ENCODE assay signal across 8 cellular contexts in the genomic region with DNA sequence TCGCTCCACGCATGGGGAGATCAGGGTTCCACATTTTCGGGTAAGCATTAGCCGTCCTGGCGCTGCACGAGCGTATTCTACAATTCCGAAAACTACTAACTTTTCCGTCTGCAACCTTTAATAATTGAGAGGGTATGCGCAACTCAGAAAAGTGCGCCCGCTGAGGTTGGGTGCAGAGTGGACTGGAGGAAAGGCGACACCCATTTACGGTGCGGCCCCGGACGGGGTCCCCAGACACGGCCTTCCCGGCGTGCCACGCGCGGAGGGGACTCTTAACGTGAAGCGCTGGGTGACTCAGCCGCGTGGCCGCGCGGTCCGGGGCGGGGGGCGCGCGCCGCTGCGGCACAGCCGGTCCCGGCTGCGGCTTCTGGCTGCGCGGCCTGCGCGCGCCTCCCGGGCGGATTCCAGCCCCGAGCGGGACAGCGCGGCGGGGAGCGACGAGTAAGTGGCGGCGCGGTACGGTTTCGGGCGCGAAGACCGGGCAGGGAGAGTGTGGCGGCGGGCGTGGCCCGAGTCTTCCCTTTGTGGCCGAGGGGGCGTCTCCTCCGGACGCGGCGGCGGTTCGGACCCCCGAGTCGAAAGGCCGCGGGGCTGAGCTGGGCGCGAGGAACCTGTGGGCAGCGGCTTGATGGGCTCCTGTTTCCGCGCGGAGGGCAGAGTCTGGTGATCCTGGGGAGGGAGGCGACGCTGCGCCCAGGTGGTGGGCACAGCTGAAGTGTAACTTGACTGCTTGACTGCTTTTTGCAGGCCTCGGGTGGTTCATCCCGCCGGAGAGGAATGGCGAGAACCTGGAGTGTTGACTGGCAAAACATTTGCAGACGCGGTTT. TPM values are rescaled to one million over a fixed set of nuclear protein-coding genes. Genes with fewer than 3 reads are reported as not detected.
DNase-seq lines count a peak whose midpoint lies in the region; ATAC-seq and TF ChIP-seq lines count a peak whose summit lies in the region.

KCTD20 (plus strand) TSS at position 330 of the 827 bp plus-strand sequence. CDS start 27,098 bp downstream, outside the sequence.
A gene with protein sequence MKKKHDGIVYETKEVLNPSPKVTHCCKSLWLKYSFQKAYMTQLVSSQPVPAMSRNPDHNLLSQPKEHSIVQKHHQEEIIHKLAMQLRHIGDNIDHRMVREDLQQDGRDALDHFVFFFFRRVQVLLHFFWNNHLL (minus strand): TSS at position 184 of the 827 bp plus-strand sequence. CDS start 16,772 bp downstream, outside the sequence.

- H3K27me3 ChIP-seq in CD8-positive, alpha-beta T cell (ENCODE audit: insufficient read depth, low read length): no peaks in the 10 kb centered on the region

- H3K27me3 Mint-ChIP-seq in CD8-positive, alpha-beta T cell (ENCODE audit: low read depth): no peaks in the 10 kb centered on the region

- peak within 1 kb of the TSS; percentile 99 for H3K27ac Mint-ChIP-seq in CD8-positive, alpha-beta T cell

- peaks cover 12% of the 10 kb centered on the region for H3K36me3 Mint-ChIP-seq in CD8-positive, alpha-beta T cell

- intact Hi-C loops in CD8-positive, alpha-beta T cell (cut with DNase I, micrococcal nuclease): loop anchor here (1.0 to 10.0 kb wide), 11 partner anchors 20 to 1651 kb away; partner anchors contain the start of genes SRSF3 (in 2 of the 2), STK38 (in 2 of the 2), BLTP3A (in 1 of the 2) and BRPF3 (in 1 of the 2)

- H3K4me3 Mint-ChIP-seq in CD8-positive, alpha-beta T cell: peak within 1 kb of the TSS; percentile 97

- peak within 1 kb of the TSS; percentile 64 for H3K4me3 ChIP-seq in CD8-positive, alpha-beta T cell (ENCODE audit: low read depth, low read length)

- H3K4me1 ChIP-seq in CD8-positive, alpha-beta T cell (ENCODE audit: insufficient read depth, low read length): peaks cover 31% of the 10 kb centered on the region

- H3K27ac ChIP-seq in CD8-positive, alpha-beta T cell (ENCODE audit: low read depth, low read length): peak within 1 kb of the TSS; percentile 72

- POLR2A ChIA-PET in CD8-positive, alpha-beta T cell (lab: Charles Lee): interaction anchor here (0.9 to 1.9 kb wide), 7 partner anchors 10 to 154 kb away, joined by 3 to 9 read pairs (median 3); partner anchors contain the start of gene SRSF3

- CTCF ChIA-PET in CD8-positive, alpha-beta T cell (lab: Charles Lee): interaction anchor here (1.0 to 1.1 kb wide), 3 partner anchors 20 to 156 kb away, joined by 3 to 6 read pairs (median 3); no protein-coding TSS in a partner anchor

- no peaks in the 10 kb centered on the region for H3K9me3 Mint-ChIP-seq in CD8-positive, alpha-beta T cell

- H3K4me1 Mint-ChIP-seq in CD8-positive, alpha-beta T cell (ENCODE audit: low read depth): peaks cover 49% of the 10 kb centered on the region

- no peaks in the 10 kb centered on the region for H3K9me3 ChIP-seq in CD8-positive, alpha-beta T cell (ENCODE audit: low read length)

- TF ChIP-seq CTCF in CD8-positive, alpha-beta T cell (IDR thresholded peaks at IDR 0.05): no peak

- H3K36me3 ChIP-seq in CD8-positive, alpha-beta T cell (ENCODE audit: insufficient read depth, low read length): no peaks in the 10 kb centered on the region

- ATAC-seq in CD8-positive, alpha-beta T cell: peak; percentile 71
- ATAC-seq in GM19455 (IDR thresholded peaks at IDR 0.05; ENCODE audit: unreplicated experiment): peak; percentile 86

- DNase-seq in CD8-positive, alpha-beta T cell: peak; percentile 66 to 89 (median 84)
- DNase-seq in HK-2 (ENCODE audit: unreplicated experiment) (peak; percentile 85), NCI-H82 treated with DMSO at 0.1 percent for 48 hours (lab: John Stamatoyannopoulos, UW; ENCODE audit: unreplicated experiment) (peak; percentile 36), medulla oblongata (ENCODE audit: extremely low spot score) (peak; percentile 91)
- DNase-seq in activated CD8-positive, alpha-beta memory T cell treated with anti-CD3 and anti-CD28 coated beads for 1 hour (ENCODE audit: extremely low read depth in 1 of 2, low read depth in 1 of 2): peak; percentile 63 to 76
- peak; percentile 76 for DNase-seq in effector CD4-positive, alpha-beta T cell
- DNase-seq in stimulated activated CD4-positive, alpha-beta T cell treated with anti-CD3 and anti-CD28 coated beads, TNF-alpha, amount 100 ng/mL, for 4 hours (ENCODE audit: low read depth in 3 of 3): peak; percentile 70 to 76 (median 74)

RNA-seq across cellular contexts. Expression of gene KCTD20, which starts in this region (rescaled TPM):
- total RNA-seq in CD8-positive, alpha-beta T cell: 10 to 100 TPM; 42.5 to 49.1 TPM

RNA-seq across cellular contexts. Expression of the second gene that starts in this region (rescaled TPM):
- under 1 TPM; 0.56 to 0.95 TPM for total RNA-seq in CD8-positive, alpha-beta T cell

Comparison
In these comparisons a context has a peak if more than half of its experiments do, and no peak if none do; other contexts are left out.
1. Peak in every context shown above with its lines: DNase-seq, ATAC-seq, H3K4me3 ChIP-seq and H3K27ac ChIP-seq.
2. DNase-seq: peak in every context shown above with its lines; median percentile 91 in medulla oblongata; 85 in HK-2; 84 in CD8-positive, alpha-beta T cell; 76 in effector CD4-positive, alpha-beta T cell; 74 in stimulated activated CD4-positive, alpha-beta T cell treated with anti-CD3 and anti-CD28 coated beads, TNF-alpha, amount 100 ng/mL, for 4 hours; 70 in activated CD8-positive, alpha-beta memory T cell treated with anti-CD3 and anti-CD28 coated beads for 1 hour; 36 in NCI-H82 treated with DMSO at 0.1 percent for 48 hours.